ENCODE assay signal across 8 cellular contexts in the genomic region with DNA sequence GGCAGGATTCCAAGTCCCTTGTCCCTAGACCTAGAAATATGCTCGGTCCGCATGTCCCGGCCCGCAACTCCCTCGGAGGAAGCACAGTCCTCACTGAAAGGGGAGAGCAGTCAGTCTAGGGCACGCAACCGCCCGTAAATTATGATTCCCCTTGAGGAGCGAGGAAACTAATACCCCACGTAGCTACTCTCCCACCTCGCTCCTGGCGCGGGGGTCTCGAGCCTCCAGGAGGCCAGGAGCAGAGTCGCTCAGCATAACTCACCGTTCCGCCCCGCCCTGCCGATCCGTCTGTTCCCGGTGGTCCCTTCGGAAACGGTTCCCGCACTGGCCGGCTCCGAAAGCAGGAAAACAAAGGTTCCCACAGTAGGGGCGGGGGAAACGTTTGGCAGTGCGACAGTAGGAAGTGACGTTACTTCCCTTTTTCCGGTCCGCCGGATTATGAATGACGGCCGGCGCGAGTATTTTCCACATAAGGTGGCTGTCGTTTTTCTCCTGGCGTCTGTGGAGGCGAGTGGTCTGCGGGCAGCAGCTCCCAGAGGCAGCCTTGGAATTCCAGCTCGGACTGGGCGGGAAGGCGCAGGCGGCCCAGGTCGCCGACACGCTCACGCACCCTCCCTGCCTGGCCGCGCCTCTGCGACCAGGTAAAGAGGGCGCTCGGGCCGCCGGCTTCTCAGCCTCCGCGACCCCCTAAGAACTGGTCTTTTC. TPM values are rescaled to one million over a fixed set of nuclear protein-coding genes. Genes with fewer than 3 reads are reported as not detected.
A peak's percentile ranks its signal among the peaks of the same experiment; 100 is the strongest.
DNase-seq lines count a peak whose midpoint lies in the region; ATAC-seq lines count a peak whose summit lies in the region.

A gene with protein sequence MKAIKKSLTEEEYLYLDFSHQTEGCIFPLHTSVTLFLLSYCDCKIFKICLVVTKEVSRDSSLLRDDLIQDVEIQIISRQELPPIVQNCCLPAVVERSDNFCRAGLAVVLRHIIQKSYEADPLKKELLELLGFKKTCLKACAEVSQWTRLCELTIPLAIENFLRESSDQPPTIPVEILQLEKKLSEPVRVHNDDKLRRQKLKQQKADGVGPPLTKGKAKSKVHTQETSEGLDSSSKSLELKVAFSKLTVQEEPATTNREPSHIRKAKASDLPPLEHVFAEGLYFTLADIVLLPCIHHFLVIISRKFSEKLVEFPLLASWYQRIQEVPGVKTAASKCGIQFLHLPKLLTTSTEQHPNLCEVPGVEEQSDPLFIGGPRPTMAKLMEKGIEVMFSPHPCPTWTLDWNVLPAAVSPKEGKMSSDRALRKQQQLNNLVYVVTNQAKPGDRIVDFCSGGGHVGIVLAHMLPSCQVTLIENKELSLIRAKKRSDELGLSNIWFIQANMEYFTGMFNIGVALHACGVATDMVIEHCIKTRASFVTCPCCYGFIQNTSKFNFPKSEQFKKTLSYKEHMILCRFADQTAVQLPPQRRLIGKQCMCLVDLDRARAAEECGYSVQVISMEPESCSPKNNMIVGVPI (plus strand): TSS at position 409 of the 705 bp plus-strand sequence. CDS start 8,830 bp downstream, outside the sequence.
TSS of gene INTS12 (minus strand) at position 314 of the 705 bp plus-strand sequence. CDS start 8,684 bp downstream, outside the sequence.

- peak within 1 kb of the TSS; percentile 90 to 93 (median 92) for H3K9ac ChIP-seq in BLaER1 treated with 17β-estradiol and CSF1 and Interleukin-3, amounts not matched to agents 10 nM and 100 nM

- ATAC-seq in GM19351 (IDR thresholded peaks at IDR 0.05; ENCODE audit: unreplicated experiment): peak; percentile 78
- ATAC-seq in HG03521 (IDR thresholded peaks at IDR 0.05; ENCODE audit: unreplicated experiment): peak; percentile 80
- ATAC-seq in left lobe of liver: peak; percentile 97

- peak within 1 kb of the TSS; percentile 94 for H3K4me3 Mint-ChIP-seq in dendritic cell treated with granulocyte-macrophage colony-stimulating factor and Interleukin-4, amounts not matched to agents 40 ng/mL and 50 ng/mL, for 4 days

- H3K9me3 ChIP-seq in BLaER1 treated with 17β-estradiol and CSF1 and Interleukin-3, amounts not matched to agents 10 nM and 100 nM (replicated peaks in 1 of 11): no peaks in the 10 kb centered on the region

- H3K27me3 ChIP-seq in BLaER1 treated with 17β-estradiol and CSF1 and Interleukin-3, amounts not matched to agents 10 nM and 100 nM: no peaks in the 10 kb centered on the region

- H3K27ac Mint-ChIP-seq in dendritic cell treated with granulocyte-macrophage colony-stimulating factor and Interleukin-4, amounts not matched to agents 40 ng/mL and 50 ng/mL, for 4 days: peak within 1 kb of the TSS; percentile 93

- peaks cover 13% of the 10 kb centered on the region for H3K36me3 Mint-ChIP-seq in dendritic cell treated with granulocyte-macrophage colony-stimulating factor and Interleukin-4, amounts not matched to agents 40 ng/mL and 50 ng/mL, for 4 days (ENCODE audit: low read depth)

- H4K20me1 ChIP-seq in BLaER1 treated with 17β-estradiol and CSF1 and Interleukin-3, amounts not matched to agents 10 nM and 100 nM: peaks cover 0 to 20% (median 0%) of the 10 kb centered on the region in 11 experiments; a peak in 6 of 22 replicates

- H3K27ac ChIP-seq in BLaER1 treated with 17β-estradiol and CSF1 and Interleukin-3, amounts not matched to agents 10 nM and 100 nM: peak within 1 kb of the TSS; percentile 78 to 90 (median 87)

- H3K4me3 ChIP-seq in BLaER1 treated with 17β-estradiol and CSF1 and Interleukin-3, amounts not matched to agents 10 nM and 100 nM: peak within 1 kb of the TSS; percentile 90 to 99 (median 96)

- H3K27me3 Mint-ChIP-seq in dendritic cell treated with granulocyte-macrophage colony-stimulating factor and Interleukin-4, amounts not matched to agents 40 ng/mL and 50 ng/mL, for 4 days: no peaks in the 10 kb centered on the region

- peak within 1 kb of the TSS; percentile 79 to 97 (median 88) for H3K4me2 ChIP-seq in BLaER1 treated with 17β-estradiol and CSF1 and Interleukin-3, amounts not matched to agents 10 nM and 100 nM

- H3K4me1 ChIP-seq in BLaER1 treated with 17β-estradiol and CSF1 and Interleukin-3, amounts not matched to agents 10 nM and 100 nM: peaks cover 13 to 29% (median 27%) of the 10 kb centered on the region in 10 experiments

- H3K4me1 Mint-ChIP-seq in dendritic cell treated with granulocyte-macrophage colony-stimulating factor and Interleukin-4, amounts not matched to agents 40 ng/mL and 50 ng/mL, for 4 days (ENCODE audit: low read depth): peaks cover 27% of the 10 kb centered on the region

- DNase-seq in NCI-H748 (lab: John Stamatoyannopoulos, UW; ENCODE audit: unreplicated experiment) (peak; percentile 94), left lobe of liver (ENCODE audit: low spot score) (peak; percentile 92)
- peak; percentile 78 to 90 for DNase-seq in activated CD4-positive, alpha-beta T cell treated with anti-CD3 and anti-CD28 coated beads, Interleukin-2, amount 50 U/mL, for 24 hours (ENCODE audit: low read depth in 1 of 2, low spot score in 1 of 2)
- peak; percentile 83 for DNase-seq in stimulated activated CD4-positive, alpha-beta T cell treated with anti-CD3 and anti-CD28 coated beads, Interleukin-2, amount 100 ng/mL, for 4 hours (ENCODE audit: low read depth)

- intact Hi-C loops in dendritic cell treated with granulocyte-macrophage colony-stimulating factor and Interleukin-4, amounts not matched to agents 40 ng/mL and 50 ng/mL, for 4 days (cut with micrococcal nuclease): loop anchor here (2.0 to 5.0 kb wide), 2 partner anchors 234 to 609 kb away; partner anchors contain the start of genes AIMP1, PPA2 and TBCK

- H3K9me3 Mint-ChIP-seq in dendritic cell treated with granulocyte-macrophage colony-stimulating factor and Interleukin-4, amounts not matched to agents 40 ng/mL and 50 ng/mL, for 4 days: no peaks in the 10 kb centered on the region

- H3K36me3 ChIP-seq in BLaER1 treated with 17β-estradiol and CSF1 and Interleukin-3, amounts not matched to agents 10 nM and 100 nM: peaks cover 0 to 29% (median 15%) of the 10 kb centered on the region in 11 experiments; a peak in 17 of 22 replicates

RNA-seq across cellular contexts. Expression of the first gene that starts in this region (rescaled TPM):
- 4.5 TPM for total RNA-seq in left lobe of liver

RNA-seq across cellular contexts. Expression of gene INTS12, which starts in this region (rescaled TPM):
- 8.3 TPM for total RNA-seq in left lobe of liver

Comparison
In these comparisons a context has a peak if more than half of its experiments do, and no peak if none do; other contexts are left out.
1. Peak in every context shown above with its lines: DNase-seq, ATAC-seq, H3K4me3 ChIP-seq and H3K27ac ChIP-seq.